In genomic region chr11:112082729-112083128, GRCh38 we compare ENCODE assay signal across 1 cellular context.
TF ChIP-seq lines count a peak whose summit lies in the region.

No MANE protein-coding gene starts in this region.

TF ChIP-seq in GM12878, 131 proteins besides CTCF, POLR2A, EP300 and RAD21:
- TF ChIP-seq SPI1 (IDR thresholded peaks at IDR 0.05; ENCODE audit: borderline replicate concordance, insufficient read depth, low read depth, low read length) (no peak), RUNX3 (IDR thresholded peaks at IDR 0.05; ENCODE audit: low read length) (peak; percentile 34; the same call in 1 of the 2 replicates)
